Comparison of ENCODE assay signal across 1 cellular context in the genomic region with DNA sequence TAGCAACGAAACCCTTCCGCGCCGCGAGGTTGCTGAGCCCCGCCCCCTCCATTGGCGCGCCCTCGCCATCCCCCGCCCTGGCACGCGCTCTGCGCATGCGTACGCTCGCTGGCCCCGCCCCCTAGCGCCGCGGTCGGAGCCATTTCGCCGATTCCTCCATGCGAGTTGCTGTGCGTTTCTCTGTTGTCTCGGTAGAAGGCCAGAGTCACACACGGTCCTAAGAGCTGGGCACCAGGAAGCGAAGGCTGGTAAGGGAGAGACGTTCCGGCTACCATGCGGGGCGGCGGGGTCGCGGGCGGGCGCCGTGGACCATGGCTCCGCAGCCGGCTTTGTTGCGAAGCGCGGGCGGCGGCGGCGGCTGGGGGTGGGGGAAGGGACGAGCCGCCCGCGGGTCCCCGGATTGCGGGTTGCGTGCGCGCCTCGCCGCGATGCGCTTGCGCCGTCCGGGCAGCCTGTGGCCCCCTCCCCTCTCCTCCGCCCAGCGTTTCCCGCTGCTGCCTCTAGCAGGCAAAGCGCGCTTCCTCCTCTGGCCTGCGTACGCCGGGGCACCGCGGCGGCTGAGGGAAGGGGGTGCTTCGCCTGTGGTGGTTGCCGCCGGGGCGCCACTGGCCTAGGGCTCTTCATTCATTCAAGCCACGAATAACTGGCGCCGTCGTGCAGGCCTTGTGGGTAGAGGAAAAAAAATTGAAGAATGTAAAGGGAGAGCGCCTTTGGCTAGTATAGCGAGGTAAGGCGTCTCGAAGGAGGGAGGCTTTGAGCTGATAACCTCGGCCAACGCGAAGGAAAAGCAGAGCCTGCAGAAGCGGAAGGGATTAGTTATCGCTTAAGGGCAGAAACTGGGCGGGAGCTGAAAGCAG.
A peak's percentile ranks its signal among the peaks of the same experiment; 100 is the strongest.
TF ChIP-seq lines count a peak whose summit lies in the region.

A gene (plus strand): TSS at position 139 of the 857 bp plus-strand sequence. CDS start 3,220 bp downstream, outside the sequence.

TF ChIP-seq in GM12878, 131 proteins besides CTCF, POLR2A, EP300 and RAD21 (continued from another document):
- TF ChIP-seq, protein P1, sequence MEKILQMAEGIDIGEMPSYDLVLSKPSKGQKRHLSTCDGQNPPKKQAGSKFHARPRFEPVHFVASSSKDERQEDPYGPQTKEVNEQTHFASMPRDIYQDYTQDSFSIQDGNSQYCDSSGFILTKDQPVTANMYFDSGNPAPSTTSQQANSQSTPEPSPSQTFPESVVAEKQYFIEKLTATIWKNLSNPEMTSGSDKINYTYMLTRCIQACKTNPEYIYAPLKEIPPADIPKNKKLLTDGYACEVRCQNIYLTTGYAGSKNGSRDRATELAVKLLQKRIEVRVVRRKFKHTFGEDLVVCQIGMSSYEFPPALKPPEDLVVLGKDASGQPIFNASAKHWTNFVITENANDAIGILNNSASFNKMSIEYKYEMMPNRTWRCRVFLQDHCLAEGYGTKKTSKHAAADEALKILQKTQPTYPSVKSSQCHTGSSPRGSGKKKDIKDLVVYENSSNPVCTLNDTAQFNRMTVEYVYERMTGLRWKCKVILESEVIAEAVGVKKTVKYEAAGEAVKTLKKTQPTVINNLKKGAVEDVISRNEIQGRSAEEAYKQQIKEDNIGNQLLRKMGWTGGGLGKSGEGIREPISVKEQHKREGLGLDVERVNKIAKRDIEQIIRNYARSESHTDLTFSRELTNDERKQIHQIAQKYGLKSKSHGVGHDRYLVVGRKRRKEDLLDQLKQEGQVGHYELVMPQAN (conservative IDR thresholded peaks at IDR 0.05) = peak; percentile 91; the same call in 1 of the 2 replicates
- TF ChIP-seq TCF12 (IDR thresholded peaks at IDR 0.05; ENCODE audit: low read depth, low read length) = peak; percentile 2; the same call in 1 of the 2 replicates
- TF ChIP-seq NFYA (IDR thresholded peaks at IDR 0.05; ENCODE audit: borderline replicate concordance, low read depth, low read length) = no peak
- TF ChIP-seq ZNF207 (IDR thresholded peaks at IDR 0.05; ENCODE audit: borderline replicate concordance) = no peak
- TF ChIP-seq NRF1 (conservative IDR thresholded peaks at IDR 0.05; ENCODE audit: low read depth, low read length) = peak; percentile 82
- TF ChIP-seq LARP7 (IDR thresholded peaks at IDR 0.05) = peak; percentile 93
- TF ChIP-seq CBX3 (IDR thresholded peaks at IDR 0.05; ENCODE audit: borderline replicate concordance, low read depth) = no peak
TF ChIP-seq in GM12878: peak in this region for 54.
